15 cellular contexts compared by ENCODE assay signal in genomic region chr12:49843871-49844437, GRCh38. TPM values are rescaled to one million over a fixed set of nuclear protein-coding genes. Genes with fewer than 3 reads are reported as not detected.
DNase-seq lines count a peak whose midpoint lies in the region; ATAC-seq, FAIRE-seq and TF ChIP-seq lines count a peak whose summit lies in the region.
"Had no signal": no experiment of that assay in that cellular context is flagged by ENCODE, and none has a peak within 500 bp of the region (broad histone marks: within the 10 kb centered on the region; RNA-seq: fewer than 3 reads in every experiment).

No MANE protein-coding gene starts in this region.

- H3K9me3 Mint-ChIP-seq in WTC11: peaks cover 4% of the 10 kb centered on the region
- H3K9me3 Mint-ChIP-seq: T-helper 1 cell treated with Interleukin-12 subunit alpha and Interleukin-12 subunit beta and Interleukin-4 antibody, amounts not matched to agents 30 μg/mL and 1 μg/mL, for 36 hours had no signal

- no peaks in the 10 kb centered on the region for H3K36me3 Mint-ChIP-seq in WTC11

- WGBS in A549 (ENCODE audit: missing lambda C conversion rate): 89% methylated on average over 4 of the region's 4 CpGs
- WGBS in GM23248 (ENCODE audit: low coverage in 1 of 2, low lambda C conversion rate in 2 of 2, missing lambda C conversion rate in 2 of 2), 2 experiments: 74 to 81% methylated on average over 4 of the region's 4 CpGs
- WGBS in spleen, 5 donors: 89 to 96% (median 92%) methylated on average over 4 of the region's 4 CpGs

- H3K79me2 ChIP-seq in GM23248 (ENCODE audit: insufficient read depth): peaks cover 21% of the 10 kb centered on the region

- TF ChIP-seq POLR2A in A549 (IDR thresholded peaks at IDR 0.05; ENCODE audit: low read length): no peak
- TF ChIP-seq POLR2A in spleen (IDR thresholded peaks at IDR 0.05): no peak

- FAIRE-seq in A549 (lab: Jason Lieb, UNC): no peak

- intact Hi-C loops in spleen (cut with DNase I; ENCODE audit: low total_unique reads): loop anchor here (5.0 kb wide), 1 partner anchor 67 kb away; no protein-coding TSS in a partner anchor

- no peaks in the 10 kb centered on the region for H3K9me3 ChIP-seq in A549
- no peaks in the 10 kb centered on the region for H3K9me3 ChIP-seq in GM23248 (ENCODE audit: low read depth)
- no peaks in the 10 kb centered on the region for H3K9me3 ChIP-seq in spleen
- H3K9me3 ChIP-seq: BE2C, breast epithelium, esophagus muscularis mucosa, mucosa of descending colon had no signal

- peak overlapping the region; percentile 86; the same call in 1 of the 3 replicates for H3K4me2 ChIP-seq in A549
- peak overlapping the region; percentile 82 for H3K4me2 ChIP-seq in GM23248 (ENCODE audit: unreplicated experiment)

- H3K36me3 ChIP-seq in GM23248 (ENCODE audit: low read depth): no peaks in the 10 kb centered on the region
- no peaks in the 10 kb centered on the region for H3K36me3 ChIP-seq in spleen
- H3K36me3 ChIP-seq: BE2C, breast epithelium, esophagus muscularis mucosa had no signal

- H3K4me3 Mint-ChIP-seq in WTC11: peak overlapping the region; percentile 92; the same call in 1 of the 2 replicates

- H3K27me3 Mint-ChIP-seq in WTC11 (ENCODE audit: low read depth): peaks cover 35% of the 10 kb centered on the region

- H3K4me3 ChIP-seq in A549 (no peak overlapping the region), GM23248 (no peak overlapping the region), spleen (no peak overlapping the region)
- H3K4me3 ChIP-seq: mucosa of descending colon had no signal

- H3K4me1 Mint-ChIP-seq in WTC11: peaks cover 13% of the 10 kb centered on the region

- H3F3A ChIP-seq in GM23248 (ENCODE audit: insufficient read depth): peaks cover 24% of the 10 kb centered on the region

- peak overlapping the region; percentile 93; the same call in 1 of the 2 replicates for H2AFZ ChIP-seq in GM23248

- POLR2A ChIA-PET in A549 (lab: Yijun Ruan, JAX) (interaction anchor here (1.1 kb wide), 1 partner anchor 16 kb away, joined by 9 read pairs; the partner anchor contains the start of gene NCKAP5L), WTC11 (lab: Charles Lee) (no interaction called here)

- H3K9ac ChIP-seq in GM23248: no peak overlapping the region

- H3K27ac Mint-ChIP-seq in WTC11: no peak overlapping the region; the same call in 1 of the 2 replicates

- TF ChIP-seq CTCF in A549 (IDR thresholded peaks at IDR 0.05) (no peak), WTC11 (IDR thresholded peaks at IDR 0.05) (no peak), spleen (IDR thresholded peaks at IDR 0.05 in 8 of 11, conservative IDR thresholded peaks at IDR 0.05 in 3 of 11) (no peak)

- in situ Hi-C loops in GM23248 (cut with MboI): no loop called here

- H3K27me3 ChIP-seq in GM23248 (replicated peaks; ENCODE audit: insufficient read depth) (peaks cover 12% of the 10 kb centered on the region), spleen (replicated peaks in 1 of 7) (peaks cover 0 to 11% (median 3%) of the 10 kb centered on the region in 7 donors)
- H3K27me3 ChIP-seq: BE2C had no signal

- ATAC-seq in A549 (no peak), WTC11 (no peak), HG03565 (IDR thresholded peaks at IDR 0.05; ENCODE audit: unreplicated experiment) (no peak)
- ATAC-seq: mucosa of descending colon had no signal

- CTCF ChIA-PET in A549 (lab: Yijun Ruan, JAX): interaction anchor here (0.5 to 3.4 kb wide), 9 partner anchors 20 to 227 kb away, joined by 3 to 9 read pairs (median 3); no protein-coding TSS in a partner anchor
- CTCF ChIA-PET in WTC11 (lab: Charles Lee): interaction anchor here (0.6 to 2.8 kb wide), 9 partner anchors 8 to 124 kb away, joined by 3 to 12 read pairs (median 4); partner anchors contain the start of gene NCKAP5L

- no peak overlapping the region; a peak in 1 of 6 replicates for H3K27ac ChIP-seq in A549
- no peak overlapping the region for H3K27ac ChIP-seq in GM23248
- no peak overlapping the region for H3K27ac ChIP-seq in spleen

- no peaks in the 10 kb centered on the region for H3K9me2 ChIP-seq in GM23248 (ENCODE audit: insufficient read depth)

- no peak for TF ChIP-seq RAD21 in A549 (conservative IDR thresholded peaks at IDR 0.05 in 1 of 2, IDR thresholded peaks at IDR 0.05 in 1 of 2)

- no peaks in the 10 kb centered on the region for H4K20me1 ChIP-seq in GM23248 (ENCODE audit: insufficient read depth)

- peaks cover 15% of the 10 kb centered on the region for H3K4me1 ChIP-seq in A549
- H3K4me1 ChIP-seq in GM23248 (ENCODE audit: insufficient read depth): peaks cover 15% of the 10 kb centered on the region
- peaks cover 5 to 30% (median 17%) of the 10 kb centered on the region in 6 donors for H3K4me1 ChIP-seq in spleen

- TF ChIP-seq EP300 in A549 (IDR thresholded peaks at IDR 0.05): no peak

- DNase-seq in A549 (ENCODE audit: low read depth in 1 of 2, low spot score in 1 of 2): no peak
- peak; percentile 36 for DNase-seq in GM23248
- no peak for DNase-seq in WTC11 (ENCODE audit: low spot score)
- peak; percentile 33 for DNase-seq in islet precursor cell
- DNase-seq in spleen: no peak
- DNase-seq in activated T-cell treated with anti-CD3 and anti-CD28 coated beads for 4 hours: no peak
- DNase-seq in NCI-H146 (lab: John Stamatoyannopoulos, UW): no peak
- DNase-seq: activated CD8-positive, alpha-beta memory T cell treated with anti-CD3 and anti-CD28 coated beads, Interleukin-2, amount 50 U/mL, for 4 hours; BE2C; mucosa of descending colon; NCI-H1694 treated with DMSO at 0.1 percent for 48 hours had no signal

TF ChIP-seq in A549, 52 proteins besides CTCF, POLR2A, EP300 and RAD21:
- no peak for TF ChIP-seq HOXB5 (CRISPR knock-in tag; IDR thresholded peaks at IDR 0.05)

TF ChIP-seq in WTC11, 78 proteins besides CTCF, POLR2A, EP300 and RAD21 (continues in another document):
- TF ChIP-seq ZNF281 (CRISPR knock-in tag; IDR thresholded peaks at IDR 0.05) (no peak), RELA (CRISPR knock-in tag; IDR thresholded peaks at IDR 0.05; ENCODE audit: borderline replicate concordance) (no peak), MAX (CRISPR knock-in tag; IDR thresholded peaks at IDR 0.05) (no peak), JUN (CRISPR knock-in tag; IDR thresholded peaks at IDR 0.05) (no peak)

RNA-seq across cellular contexts. Expression of gene BCDIN3D, which starts 1.0 kb away (rescaled TPM):
- polyA plus RNA-seq in A549 (2011; rRNA removed) (5.8 and 6.9 TPM in 2 replicates), A549 (2017; fragmentation: RNase III; extraction: RNeasy Plus Mini Kit Qiagen cat#74134 plus additional on column Dnase treatment) (3.8 to 4.8 TPM (median 4.2 TPM) in 3 replicates), GM23248 (2016; fragmentation: Nextera tagmentation; extraction: Ambion mirVana) (3.7 TPM in 2 replicates), spleen (1 to 10 TPM; 3.3 to 5.1 (median 4.6) TPM)
- 2.0 and 2.6 TPM in 2 replicates for polyA plus RNA-seq in A549 (2012; cell fraction: cytosol; rRNA removed)
- 1.5 and 2.5 TPM in 2 replicates for polyA plus RNA-seq in A549 (2012; cell fraction: nucleus; rRNA removed)
- 6.4 and 7.7 TPM in 2 replicates for polyA minus RNA-seq in A549 (2011; rRNA and poly(A)+ RNA removed)
- 3.3 and 4.2 TPM in 2 replicates for total RNA-seq in GM23248 (2014; rRNA removed; shearing (Covaris generic))
- total RNA-seq in WTC11 (2021) (1.6 to 3.2 TPM (median 2.4 TPM) in 3 replicates), spleen (1 to 10 TPM; 4.8 to 7.4 (median 5.3) TPM)

RNA-seq across cellular contexts. Expression of gene NCKAP5L, which starts 15.7 kb away (rescaled TPM):
- polyA plus RNA-seq in A549 (2011; rRNA removed) (3.0 and 3.5 TPM in 2 replicates), A549 (2017; fragmentation: RNase III; extraction: RNeasy Plus Mini Kit Qiagen cat#74134 plus additional on column Dnase treatment) (6.9 to 9.3 TPM (median 8.5 TPM) in 3 replicates), GM23248 (2016; fragmentation: Nextera tagmentation; extraction: Ambion mirVana) (13.5 and 14.1 TPM in 2 replicates), spleen (10 to 100 TPM in 1 of 3 donors, 1 to 10 TPM in 2; 3.6 to 15.3 (median 7.0) TPM)
- 3.6 and 5.7 TPM in 2 replicates for polyA plus RNA-seq in A549 (2012; cell fraction: cytosol; rRNA removed)
- polyA plus RNA-seq in A549 (2012; cell fraction: nucleus; rRNA removed): 13.6 and 16.0 TPM in 2 replicates
- polyA minus RNA-seq in A549 (2011; rRNA and poly(A)+ RNA removed): 9.0 and 9.6 TPM in 2 replicates
- 28.4 and 28.8 TPM in 2 replicates for total RNA-seq in GM23248 (2014; rRNA removed; shearing (Covaris generic))
- total RNA-seq in WTC11 (2021) (22.1 to 27.8 TPM (median 22.4 TPM) in 3 replicates), spleen (10 to 100 TPM; 19.9 to 29.4 (median 23.6) TPM)

RNA-seq across cellular contexts. Expression of gene FAIM2, which starts 59.7 kb away (rescaled TPM):
- polyA plus RNA-seq in A549 (2011; rRNA removed): 0.11 and 0.23 TPM in 2 replicates
- polyA plus RNA-seq in A549 (2012; cell fraction: cytosol; rRNA removed): not detected in 2 replicates
- polyA plus RNA-seq in A549 (2012; cell fraction: nucleus; rRNA removed): not detected in 2 replicates
- polyA plus RNA-seq in A549 (2017; fragmentation: RNase III; extraction: RNeasy Plus Mini Kit Qiagen cat#74134 plus additional on column Dnase treatment): not detected in 3 replicates
- polyA minus RNA-seq in A549 (2011; rRNA and poly(A)+ RNA removed): 0.15 TPM in 1 of 2 replicates, not detected in the other
- 0.86 and 2.8 TPM in 2 replicates for total RNA-seq in GM23248 (2014; rRNA removed; shearing (Covaris generic))
- 4.6 and 5.3 TPM in 2 replicates for polyA plus RNA-seq in GM23248 (2016; fragmentation: Nextera tagmentation; extraction: Ambion mirVana)
- total RNA-seq in WTC11 (2021): 0.18 to 0.30 TPM (median 0.22 TPM) in 3 replicates
- 1 to 10 TPM in 4 of 7 donors, under 1 TPM in 2, not detected in 1; 0.09 to 3.2 (median 1.7) TPM for total RNA-seq in spleen
- polyA plus RNA-seq in spleen: under 1 TPM; 0.04 to 0.19 (median 0.17) TPM

Comparison
In these comparisons a context has a peak if more than half of its experiments do, and no peak if none do; other contexts are left out.
1. DNase-seq: peak in GM23248 (single experiment) and islet precursor cell (single experiment); none in A549 (0 of 2), WTC11 (single experiment), spleen (single experiment), activated T-cell treated with anti-CD3 and anti-CD28 coated beads for 4 hours (single experiment) and NCI-H146 (single experiment).